ENCODE assay signal across 2 cellular contexts in the genomic region with DNA sequence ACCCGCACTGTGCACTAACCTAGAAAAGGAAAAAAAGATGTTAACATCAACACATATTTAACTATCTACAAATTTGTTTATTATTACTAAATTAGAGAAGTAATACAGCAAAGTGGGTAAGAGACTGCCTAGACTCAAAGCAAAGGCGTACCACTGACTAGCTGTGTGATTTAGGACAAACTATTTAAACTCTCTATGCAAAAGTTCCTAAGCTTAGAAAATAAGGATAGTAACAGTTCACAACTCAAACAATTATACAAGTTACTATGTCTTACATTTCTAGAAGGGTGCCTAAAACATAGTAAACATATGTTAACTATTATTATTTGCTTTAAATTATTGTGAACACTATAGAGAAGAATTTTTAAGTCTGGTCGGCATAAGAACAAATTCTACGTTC.
TF ChIP-seq lines count a peak whose summit lies in the region.

No MANE protein-coding gene starts in this region.

TF ChIP-seq in liver, 16 proteins besides CTCF, POLR2A, EP300 and RAD21 (continued from another document):
- TF ChIP-seq, protein P1, sequence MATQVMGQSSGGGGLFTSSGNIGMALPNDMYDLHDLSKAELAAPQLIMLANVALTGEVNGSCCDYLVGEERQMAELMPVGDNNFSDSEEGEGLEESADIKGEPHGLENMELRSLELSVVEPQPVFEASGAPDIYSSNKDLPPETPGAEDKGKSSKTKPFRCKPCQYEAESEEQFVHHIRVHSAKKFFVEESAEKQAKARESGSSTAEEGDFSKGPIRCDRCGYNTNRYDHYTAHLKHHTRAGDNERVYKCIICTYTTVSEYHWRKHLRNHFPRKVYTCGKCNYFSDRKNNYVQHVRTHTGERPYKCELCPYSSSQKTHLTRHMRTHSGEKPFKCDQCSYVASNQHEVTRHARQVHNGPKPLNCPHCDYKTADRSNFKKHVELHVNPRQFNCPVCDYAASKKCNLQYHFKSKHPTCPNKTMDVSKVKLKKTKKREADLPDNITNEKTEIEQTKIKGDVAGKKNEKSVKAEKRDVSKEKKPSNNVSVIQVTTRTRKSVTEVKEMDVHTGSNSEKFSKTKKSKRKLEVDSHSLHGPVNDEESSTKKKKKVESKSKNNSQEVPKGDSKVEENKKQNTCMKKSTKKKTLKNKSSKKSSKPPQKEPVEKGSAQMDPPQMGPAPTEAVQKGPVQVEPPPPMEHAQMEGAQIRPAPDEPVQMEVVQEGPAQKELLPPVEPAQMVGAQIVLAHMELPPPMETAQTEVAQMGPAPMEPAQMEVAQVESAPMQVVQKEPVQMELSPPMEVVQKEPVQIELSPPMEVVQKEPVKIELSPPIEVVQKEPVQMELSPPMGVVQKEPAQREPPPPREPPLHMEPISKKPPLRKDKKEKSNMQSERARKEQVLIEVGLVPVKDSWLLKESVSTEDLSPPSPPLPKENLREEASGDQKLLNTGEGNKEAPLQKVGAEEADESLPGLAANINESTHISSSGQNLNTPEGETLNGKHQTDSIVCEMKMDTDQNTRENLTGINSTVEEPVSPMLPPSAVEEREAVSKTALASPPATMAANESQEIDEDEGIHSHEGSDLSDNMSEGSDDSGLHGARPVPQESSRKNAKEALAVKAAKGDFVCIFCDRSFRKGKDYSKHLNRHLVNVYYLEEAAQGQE (IDR thresholded peaks at IDR 0.05), result no peak
- TF ChIP-seq GABPA (IDR thresholded peaks at IDR 0.05 in 1 of 2, conservative IDR thresholded peaks at IDR 0.05 in 1 of 2) (no peak), NR2F2 (IDR thresholded peaks at IDR 0.05) (no peak), FOXA2 (IDR thresholded peaks at IDR 0.05) (no peak), FOXA1 (IDR thresholded peaks at IDR 0.05) (no peak), TAF1 (conservative IDR thresholded peaks at IDR 0.05) (no peak), MAX (IDR thresholded peaks at IDR 0.05) (no peak), HNF4A (conservative IDR thresholded peaks at IDR 0.05) (no peak), YY1 (IDR thresholded peaks at IDR 0.05) (no peak), RXRA (IDR thresholded peaks at IDR 0.05) (no peak)
- TF ChIP-seq, protein P2, sequence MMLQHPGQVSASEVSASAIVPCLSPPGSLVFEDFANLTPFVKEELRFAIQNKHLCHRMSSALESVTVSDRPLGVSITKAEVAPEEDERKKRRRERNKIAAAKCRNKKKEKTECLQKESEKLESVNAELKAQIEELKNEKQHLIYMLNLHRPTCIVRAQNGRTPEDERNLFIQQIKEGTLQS (IDR thresholded peaks at IDR 0.05), result no peak

TF ChIP-seq in HepG2, 621 proteins besides CTCF, POLR2A, EP300 and RAD21:
- TF ChIP-seq ZNF18 (CRISPR knock-in tag; IDR thresholded peaks at IDR 0.05; ENCODE audit: insufficient replicate concordance), result no peak
- TF ChIP-seq, protein P3, sequence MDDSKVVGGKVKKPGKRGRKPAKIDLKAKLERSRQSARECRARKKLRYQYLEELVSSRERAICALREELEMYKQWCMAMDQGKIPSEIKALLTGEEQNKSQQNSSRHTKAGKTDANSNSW (CRISPR knock-in tag; IDR thresholded peaks at IDR 0.05; ENCODE audit: borderline replicate concordance), result no peak
- TF ChIP-seq GABPA (IDR thresholded peaks at IDR 0.05; ENCODE audit: low read depth, low read length), result no peak
- TF ChIP-seq GABPA (CRISPR knock-in tag; IDR thresholded peaks at IDR 0.05; ENCODE audit: low read depth), result no peak
- TF ChIP-seq NFE2 (CRISPR knock-in tag; IDR thresholded peaks at IDR 0.05), result no peak
- TF ChIP-seq ZFP82 (CRISPR knock-in tag; IDR thresholded peaks at IDR 0.05; ENCODE audit: borderline replicate concordance), result no peak
- TF ChIP-seq PHF8 (CRISPR knock-in tag; IDR thresholded peaks at IDR 0.05), result no peak
